In the genomic region with DNA sequence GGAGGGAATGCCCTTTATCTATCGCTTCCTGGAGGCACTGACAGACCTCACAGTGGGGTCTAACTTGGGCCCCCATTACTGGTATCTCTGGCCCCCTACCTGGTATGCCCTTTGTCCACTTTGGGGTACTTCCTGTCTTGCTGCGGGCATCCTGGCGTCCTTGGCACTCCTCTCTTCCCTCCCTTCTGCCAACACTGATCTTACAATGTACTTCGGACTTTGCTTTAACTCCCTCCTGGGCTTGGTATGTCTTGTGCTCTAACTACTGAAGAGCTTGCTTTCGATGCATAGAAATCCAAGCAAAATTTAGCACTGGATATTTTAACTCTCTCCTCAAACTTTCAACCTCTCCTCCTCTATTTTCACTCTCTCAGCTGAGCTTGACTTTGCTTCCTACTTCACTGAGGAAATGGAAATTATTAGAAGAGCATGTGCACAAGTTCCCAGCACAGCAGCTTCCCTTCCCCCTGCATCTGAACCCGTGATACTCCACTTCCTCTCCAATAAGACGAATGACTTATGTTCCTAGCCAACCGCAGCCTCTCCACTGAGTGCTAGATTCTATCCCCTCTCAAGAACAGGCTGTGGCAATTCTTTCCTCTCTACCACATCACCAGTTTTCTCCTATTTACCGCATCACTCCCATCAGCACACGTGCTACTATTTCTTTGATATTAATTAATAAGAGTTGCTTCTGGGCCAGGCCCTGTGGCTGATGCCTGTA, we compare ENCODE assay signal across 8 cellular contexts.
A peak's percentile ranks its signal among the peaks of the same experiment; 100 is the strongest.
DNase-seq lines count a peak whose midpoint lies in the region; ATAC-seq lines count a peak whose summit lies in the region.

No MANE protein-coding gene starts in this region.

- ATAC-seq in GM21423 (IDR thresholded peaks at IDR 0.05; ENCODE audit: unreplicated experiment) (peak; percentile 67), HG02763 (IDR thresholded peaks at IDR 0.05; ENCODE audit: unreplicated experiment) (no peak)
- ATAC-seq in activated CD4-positive, CD25-positive, alpha-beta regulatory T cell treated with anti-CD3 and anti-CD28 coated beads, Interleukin-2, amount 50 U/mL, for 24 hours, result no peak

- DNase-seq in SKM-1 treated with dmso at 0.1 percent for 144 hours (lab: John Stamatoyannopoulos, UW; ENCODE audit: unreplicated experiment), result peak; percentile 66
- DNase-seq in globus pallidus (ENCODE audit: low spot score), result peak; percentile 24
- DNase-seq in stimulated activated CD8-positive, alpha-beta memory T cell treated with anti-CD3 and anti-CD28 coated beads, Interleukin-4, amount 100 ng/mL, for 48 hours, result peak; percentile 26
- DNase-seq in DMS153 (lab: John Stamatoyannopoulos, UW), result no peak
- no peak for DNase-seq in NCI-H345 (lab: John Stamatoyannopoulos, UW)

Comparison
In these comparisons a context has a peak if more than half of its experiments do, and no peak if none do; other contexts are left out.
1. DNase-seq: peak in SKM-1 treated with dmso at 0.1 percent for 144 hours (single experiment), globus pallidus (single experiment) and stimulated activated CD8-positive, alpha-beta memory T cell treated with anti-CD3 and anti-CD28 coated beads, Interleukin-4, amount 100 ng/mL, for 48 hours (single experiment); none in DMS153 (single experiment) and NCI-H345 (single experiment).